ENCODE assay signal across 8 cellular contexts in the genomic region with DNA sequence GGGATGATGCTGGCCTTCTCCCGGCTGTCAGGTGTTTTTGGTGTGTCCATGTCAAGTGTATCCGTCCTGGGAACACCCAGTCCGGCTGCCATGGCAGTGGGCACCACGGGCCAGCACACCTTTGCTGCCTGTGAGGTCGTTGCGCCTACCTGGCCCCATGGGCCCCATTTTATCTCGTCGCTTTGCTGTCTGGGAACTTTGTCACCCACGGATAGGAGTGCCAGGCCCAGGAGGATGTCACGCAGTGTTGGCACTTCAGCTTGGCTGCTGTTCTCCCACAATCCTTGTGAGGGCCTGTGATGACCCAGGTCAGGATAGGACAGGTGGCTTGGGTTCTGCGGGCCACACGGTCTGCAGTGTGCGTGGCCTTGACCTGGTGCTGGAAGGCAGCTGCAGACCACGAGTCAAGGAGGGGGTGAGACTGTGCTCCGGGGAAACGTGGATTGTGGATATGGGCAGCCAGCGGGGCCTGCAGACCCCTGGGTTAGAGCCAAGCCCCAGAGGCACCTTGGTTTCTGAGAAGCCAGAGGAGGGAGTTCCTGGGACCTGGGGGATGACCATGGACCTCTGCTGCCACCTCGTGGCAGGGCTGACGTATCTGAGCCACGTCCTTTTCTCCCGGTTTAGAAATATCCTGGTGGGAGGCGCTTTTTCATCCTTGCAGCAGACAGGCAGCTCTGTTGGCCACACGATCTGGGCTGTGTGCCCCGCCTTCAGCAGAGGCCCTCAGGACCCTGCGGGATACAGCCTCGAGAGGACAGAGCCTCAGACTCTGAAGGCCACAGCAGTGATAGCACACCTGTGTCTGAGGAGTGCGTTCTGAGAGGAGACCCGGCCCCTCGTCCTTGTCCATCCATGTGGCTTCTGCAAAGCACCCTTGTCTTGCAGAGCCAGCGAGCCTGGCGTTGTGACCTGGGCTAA.
DNase-seq lines count a peak whose midpoint lies in the region; ATAC-seq, FAIRE-seq and TF ChIP-seq lines count a peak whose summit lies in the region.

No MANE protein-coding gene starts in this region.

- H3K4me1 ChIP-seq in GM23338 (ENCODE audit: insufficient read depth), result peaks cover 4% of the 10 kb centered on the region
- peaks cover 19% of the 10 kb centered on the region for H3K4me1 ChIP-seq in mammary epithelial cell (ENCODE audit: insufficient read depth, low read length)
- H3K4me1 ChIP-seq in keratinocyte (ENCODE audit: control insufficient read depth, extremely low read depth, insufficient read depth, low read length), result peaks cover 21% of the 10 kb centered on the region

- DNase-seq in AG04449 (ENCODE audit: low read depth, low spot score) (peak; percentile 50), GM23338 (ENCODE audit: low spot score) (peak; percentile 96), NCI-H345 treated with DMSO at 0.1 percent for 48 hours (lab: John Stamatoyannopoulos, UW; ENCODE audit: unreplicated experiment) (peak; percentile 77), activated B cell treated with CpG ODN at 0.5 μM for 24 hours (peak; percentile 60), mammary epithelial cell (peak; percentile 63), keratinocyte (ENCODE audit: low read depth, low spot score) (peak; percentile 53)
- DNase-seq in stimulated activated CD4-positive, alpha-beta T cell treated with anti-CD3 and anti-CD28 coated beads, Interleukin-1b, Interleukin-23, amount 100 ng/mL, for 4 hours (ENCODE audit: low read depth in 2 of 2), result peak; percentile 73 to 80

- no TSS peak for BruUV-seq in mammary epithelial cell (replicated peaks; lab: Mats Ljungman, UMichigan)

- H3K79me2 ChIP-seq in GM23338 (replicated peaks; ENCODE audit: insufficient read depth) (no peaks in the 10 kb centered on the region), mammary epithelial cell (ENCODE audit: insufficient read depth, low read length) (no peaks in the 10 kb centered on the region), keratinocyte (ENCODE audit: control insufficient read depth, insufficient read depth, low read length) (no peaks in the 10 kb centered on the region)

- H3K4me1 Mint-ChIP-seq in GM23338 (peaks cover 29% of the 10 kb centered on the region), activated B cell treated with CpG ODN at 0.5 μM for 24 hours (peaks cover 3% of the 10 kb centered on the region)

- H3F3A ChIP-seq in GM23338 (replicated peaks; ENCODE audit: low read depth), result no peaks in the 10 kb centered on the region

- intact Hi-C loops in activated B cell treated with CpG ODN at 0.5 μM for 24 hours (cut with micrococcal nuclease), result loop anchor here (1.0 kb wide), 4 partner anchors 224 to 381 kb away; no protein-coding TSS in a partner anchor
- intact Hi-C loops in mammary epithelial cell (cut with micrococcal nuclease), result loop anchor here (1.0 to 2.0 kb wide), 8 partner anchors 60 to 680 kb away; no protein-coding TSS in a partner anchor

- POLR2A ChIA-PET in AG04449 (lab: Yijun Ruan, JAX) (no interaction called here), activated B cell treated with CpG ODN at 0.5 μM for 24 hours (lab: Charles Lee) (no interaction called here)

- no peaks in the 10 kb centered on the region for H3K9me3 Mint-ChIP-seq in GM23338
- no peaks in the 10 kb centered on the region for H3K9me3 Mint-ChIP-seq in activated B cell treated with CpG ODN at 0.5 μM for 24 hours

- peak; percentile 85 for ATAC-seq in GM23338
- peak; percentile 73 for ATAC-seq in activated B cell treated with CpG ODN at 0.5 μM for 24 hours (ENCODE audit: low read depth)
- no peak for ATAC-seq in GM18502 (IDR thresholded peaks at IDR 0.05; ENCODE audit: poor library complexity, unreplicated experiment)

- CTCF ChIA-PET in AG04449 (lab: Yijun Ruan, JAX), result interaction anchor here (0.6 to 7.0 kb wide), 37 partner anchors 9 to 857 kb away, joined by 3 to 164 read pairs (median 4); no protein-coding TSS in a partner anchor
- CTCF ChIA-PET in activated B cell treated with CpG ODN at 0.5 μM for 24 hours (lab: Charles Lee), result interaction anchor here (1.1 to 1.5 kb wide), 6 partner anchors 264 to 680 kb away, joined by 3 to 5 read pairs (median 3); partner anchors contain the start of gene POFUT2
- CTCF ChIA-PET in mammary epithelial cell (lab: Charles Lee; ENCODE audit: low non-redundant PET), result interaction anchor here (0.6 kb wide), 3 partner anchors 15 to 680 kb away, joined by 3 to 4 read pairs (median 3); no protein-coding TSS in a partner anchor

- no peaks in the 10 kb centered on the region for H3K9me2 ChIP-seq in GM23338 (ENCODE audit: insufficient read depth)

- WGBS in mammary epithelial cell (ENCODE audit: low coverage, missing lambda C conversion rate), result 43% methylated on average over 25 of the region's 31 CpGs

- dilution Hi-C loops in mammary epithelial cell (cut with HindIII; ENCODE audit: low sequenced_read_pairs), result no loop called here
- dilution Hi-C loops in keratinocyte (cut with MboI; ENCODE audit: extremely low pct_ligation_motif_present, low sequenced_read_pairs), result no loop called here

- H3K9ac ChIP-seq in mammary epithelial cell (ENCODE audit: insufficient read depth, low read length) (no peak overlapping the region), keratinocyte (ENCODE audit: control insufficient read depth, extremely low read depth, insufficient read depth, low read length) (no peak overlapping the region)

- H3K27ac ChIP-seq in GM23338 (ENCODE audit: low read depth), result no peak overlapping the region
- H3K27ac ChIP-seq in mammary epithelial cell (ENCODE audit: insufficient read depth, low read depth, low read length), result no peak overlapping the region
- no peak overlapping the region for H3K27ac ChIP-seq in keratinocyte (ENCODE audit: control insufficient read depth, insufficient read depth, low read length)

- in situ Hi-C loops in mammary epithelial cell (cut with MboI; ENCODE audit: low sequenced_read_pairs in 2 of 2), result loop anchor here in 1 of 2 donors (10.0 kb wide), 1 partner anchor 266 kb away; no protein-coding TSS in a partner anchor

- H3K27me3 ChIP-seq in GM23338 (ENCODE audit: insufficient read depth) (no peaks in the 10 kb centered on the region), mammary epithelial cell (ENCODE audit: insufficient read depth, low read length) (no peaks in the 10 kb centered on the region), keratinocyte (ENCODE audit: control insufficient read depth, extremely low read depth, insufficient read depth, low read length) (peaks cover 12% of the 10 kb centered on the region)

- H3K9me3 ChIP-seq in mammary epithelial cell (replicated peaks; ENCODE audit: insufficient read depth, low read length) (no peaks in the 10 kb centered on the region), keratinocyte (ENCODE audit: control insufficient read depth, low read depth, low read length) (no peaks in the 10 kb centered on the region)

- H3K27ac Mint-ChIP-seq in GM23338 (no peak overlapping the region; the same call in 1 of the 2 replicates), activated B cell treated with CpG ODN at 0.5 μM for 24 hours (no peak overlapping the region)

- no peaks in the 10 kb centered on the region for H3K36me3 Mint-ChIP-seq in GM23338 (ENCODE audit: low read depth)
- no peaks in the 10 kb centered on the region for H3K36me3 Mint-ChIP-seq in activated B cell treated with CpG ODN at 0.5 μM for 24 hours (ENCODE audit: low read depth)

- peak; percentile 94 for FAIRE-seq in keratinocyte (lab: Jason Lieb, UNC)

- peaks cover 7% of the 10 kb centered on the region for H3K27me3 Mint-ChIP-seq in GM23338 (ENCODE audit: insufficient read depth, low read depth, poor library complexity)
- H3K27me3 Mint-ChIP-seq in activated B cell treated with CpG ODN at 0.5 μM for 24 hours, result peaks cover 23% of the 10 kb centered on the region

- H3K9me1 ChIP-seq in keratinocyte (ENCODE audit: control insufficient read depth, extremely low read depth, insufficient read depth, low read length), result no peaks in the 10 kb centered on the region

- H3K4me3 Mint-ChIP-seq in GM23338, result no peak overlapping the region
- no peak overlapping the region for H3K4me3 Mint-ChIP-seq in activated B cell treated with CpG ODN at 0.5 μM for 24 hours

- H3K4me3 ChIP-seq in AG04449 (ENCODE audit: low read depth, low read length) (no peak overlapping the region), GM23338 (no peak overlapping the region), mammary epithelial cell (replicated peaks in 1 of 3; ENCODE audit: insufficient read depth in 1 of 3, low read depth in 2 of 3, low read length in 3 of 3) (no peak overlapping the region), keratinocyte (ENCODE audit: control insufficient read depth in 2 of 3, extremely low read depth in 1 of 3, insufficient read depth in 2 of 3, low read depth in 1 of 3, low read length in 3 of 3) (no peak overlapping the region)

- no peaks in the 10 kb centered on the region for H3K36me3 ChIP-seq in GM23338 (ENCODE audit: insufficient read depth)
- H3K36me3 ChIP-seq in mammary epithelial cell (ENCODE audit: insufficient read depth, low read length), result no peaks in the 10 kb centered on the region
- no peaks in the 10 kb centered on the region for H3K36me3 ChIP-seq in keratinocyte (ENCODE audit: control insufficient read depth in 2 of 2, extremely low read depth in 1 of 2, insufficient read depth in 2 of 2, low read length in 2 of 2)

- no peak overlapping the region for H3K4me2 ChIP-seq in GM23338
- no peak overlapping the region for H3K4me2 ChIP-seq in mammary epithelial cell (ENCODE audit: insufficient read depth, low read depth, low read length)
- H3K4me2 ChIP-seq in keratinocyte (ENCODE audit: control insufficient read depth, extremely low read depth, insufficient read depth, low read depth, low read length), result no peak overlapping the region

- H4K20me1 ChIP-seq in GM23338 (replicated peaks; ENCODE audit: insufficient read depth), result no peaks in the 10 kb centered on the region
- H4K20me1 ChIP-seq in mammary epithelial cell (ENCODE audit: insufficient read depth, low read length), result no peaks in the 10 kb centered on the region
- H4K20me1 ChIP-seq in keratinocyte (ENCODE audit: control insufficient read depth, extremely low read depth, insufficient read depth, low read length), result no peaks in the 10 kb centered on the region

- peak; percentile 87 for TF ChIP-seq CTCF in AG04449 (IDR thresholded peaks at IDR 0.05; ENCODE audit: insufficient read depth, low read length, missing control alignments)
- peak; percentile 83 to 94 for TF ChIP-seq CTCF in GM23338 (conservative IDR thresholded peaks at IDR 0.05; ENCODE audit: low read depth in 2 of 2)
- TF ChIP-seq CTCF in activated B cell treated with CpG ODN at 0.5 μM for 24 hours (IDR thresholded peaks at IDR 0.05), result no peak
- TF ChIP-seq CTCF in mammary epithelial cell (conservative IDR thresholded peaks at IDR 0.05 in 1 of 2, IDR thresholded peaks at IDR 0.05 in 1 of 2; ENCODE audit: extremely low read depth in 1 of 2, insufficient read depth in 1 of 2, low read depth in 1 of 2, low read length in 2 of 2), result peak; percentile 77 to 90
- peak; percentile 80 to 93 (median 93) for TF ChIP-seq CTCF in keratinocyte (optimal IDR thresholded peaks at IDR 0.05 in 1 of 3, IDR thresholded peaks at IDR 0.05 in 1 of 3, conservative IDR thresholded peaks at IDR 0.05 in 1 of 3; ENCODE audit: extremely low read depth in 1 of 3, insufficient read depth in 2 of 3, low read length in 3 of 3)

- H2AFZ ChIP-seq in GM23338, result peak overlapping the region; percentile 23; the same call in 1 of the 2 replicates
- no peak overlapping the region for H2AFZ ChIP-seq in mammary epithelial cell (ENCODE audit: low read depth, low read length)
- no peak overlapping the region for H2AFZ ChIP-seq in keratinocyte (ENCODE audit: control insufficient read depth, low read length)
